Comparison of ENCODE assay signal across 8 cellular contexts in the genomic region with DNA sequence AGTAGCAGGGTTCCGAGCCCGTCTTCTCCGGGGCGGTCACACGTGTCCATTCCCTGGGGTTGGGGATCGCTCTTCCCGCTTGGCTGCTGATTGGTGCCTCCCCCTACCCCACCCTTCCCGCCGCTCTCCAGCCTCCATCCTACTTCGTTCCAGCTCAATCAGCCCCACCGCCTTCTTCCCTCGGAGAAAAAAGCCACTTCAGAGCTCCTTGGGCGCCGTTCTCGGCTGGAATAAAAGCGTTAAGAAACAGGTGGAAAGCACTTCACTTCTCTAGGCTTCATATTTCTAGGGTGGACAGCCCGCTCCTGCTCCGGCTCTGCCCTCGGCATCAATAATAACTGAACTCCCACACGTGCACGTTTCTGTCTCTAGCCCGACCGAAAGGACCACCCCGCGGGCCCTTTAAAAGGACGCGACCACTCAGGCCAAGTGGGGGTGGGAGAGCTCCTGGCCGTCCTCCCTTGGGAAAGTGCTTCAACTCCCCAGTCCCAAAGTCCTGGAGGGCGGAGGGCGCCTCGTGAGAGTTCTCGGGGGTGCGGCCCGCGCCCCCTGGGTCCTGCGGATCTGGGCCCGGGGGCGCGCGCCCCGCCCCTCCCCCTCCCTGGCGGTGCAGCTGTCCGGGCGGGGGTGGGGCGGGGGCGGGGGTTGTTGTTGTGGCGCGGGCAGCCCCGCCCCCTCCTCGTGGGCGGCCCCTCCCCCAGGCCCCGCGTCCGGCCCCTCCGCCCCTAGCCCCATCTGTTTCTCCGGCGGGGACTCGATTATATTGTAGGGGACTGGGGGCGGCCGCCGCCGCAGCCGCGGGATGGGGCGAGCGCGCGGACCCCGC. TPM values are rescaled to one million over a fixed set of nuclear protein-coding genes. Genes with fewer than 3 reads are reported as not detected.
DNase-seq lines count a peak whose midpoint lies in the region; ATAC-seq and TF ChIP-seq lines count a peak whose summit lies in the region.

A gene (plus strand): TSS at position 734 of the 826 bp plus-strand sequence. CDS start 324 bp downstream, outside the sequence.

- H3K27me3 ChIP-seq in DND-41 (ENCODE audit: insufficient read depth, low read length, poor library complexity), result peaks cover 31% of the 10 kb centered on the region

- peak within 1 kb of the TSS; percentile 78 for H3K4me2 ChIP-seq in DND-41 (ENCODE audit: insufficient read depth, low read length)

- H3K4me3 ChIP-seq in DND-41 (ENCODE audit: low read depth in 1 of 2, low read length in 2 of 2), result peak within 1 kb of the TSS; percentile 9 to 58; a peak in 3 of 4 replicates

- peak; percentile 49 for DNase-seq in DND-41
- DNase-seq in NCI-H128 (lab: John Stamatoyannopoulos, UW; ENCODE audit: unreplicated experiment), result peak; percentile 36
- peak; percentile 53 for DNase-seq in activated CD8-positive, alpha-beta memory T cell treated with anti-CD3 and anti-CD28 coated beads, Interleukin-2, amount 50 U/mL, for 48 hours
- DNase-seq in Right ventricle myocardium superior, result peak; percentile 69
- peak in 51 of 56 donors; percentile 39 to 86 (median 73) for DNase-seq in nucleus accumbens (lab: John Stamatoyannopoulos, UW)
- DNase-seq in HCEC 1CT, result no peak

- H2AFZ ChIP-seq in DND-41 (ENCODE audit: low read depth, low read length), result peak within 1 kb of the TSS; percentile 75

- no peaks in the 10 kb centered on the region for H3K36me3 ChIP-seq in DND-41 (ENCODE audit: insufficient read depth, low read length)

- ATAC-seq in DND-41 (ENCODE audit: insufficient read depth, low read depth), result peak; percentile 64
- ATAC-seq in Right ventricle myocardium superior (ENCODE audit: poor library complexity), result peak; percentile 81
- no peak for ATAC-seq in HG03175 (IDR thresholded peaks at IDR 0.05; ENCODE audit: unreplicated experiment)
- no peak for ATAC-seq in HG02938 (IDR thresholded peaks at IDR 0.05; ENCODE audit: unreplicated experiment)

- peaks cover 19% of the 10 kb centered on the region for H3K4me1 ChIP-seq in DND-41 (ENCODE audit: insufficient read depth, low read length)

- H3K9me3 ChIP-seq in DND-41 (ENCODE audit: insufficient read depth, low read length, severe bottlenecking), result no peaks in the 10 kb centered on the region

- no peaks in the 10 kb centered on the region for H4K20me1 ChIP-seq in DND-41 (ENCODE audit: insufficient read depth, low read length)

- H3K27ac ChIP-seq in DND-41 (ENCODE audit: low read length), result 0 out of 2 replicates have a peak within 1 kb of the TSS, but pooled peaks have one; percentile 10

- H3K79me2 ChIP-seq in DND-41 (ENCODE audit: insufficient read depth, low read length), result no peaks in the 10 kb centered on the region

- peak within 1 kb of the TSS; percentile 48 for H3K9ac ChIP-seq in DND-41 (ENCODE audit: low read depth, low read length)

- intact Hi-C loops in Right ventricle myocardium superior (cut with DNase I), result loop anchor here (5.0 to 10.0 kb wide), 2 partner anchors 114 to 133 kb away; no protein-coding TSS in a partner anchor

- TF ChIP-seq CTCF in DND-41 (IDR thresholded peaks at IDR 0.05; ENCODE audit: borderline replicate concordance, extremely low read depth, low read length, poor library complexity, severe bottlenecking), result no peak

RNA-seq across cellular contexts. Expression of the gene that starts here (rescaled TPM):
- total RNA-seq in Right ventricle myocardium superior, result 5.5 TPM

Comparison
In these comparisons a context has a peak if more than half of its experiments do, and no peak if none do; other contexts are left out.
1. ATAC-seq: peak in DND-41 (single experiment) and Right ventricle myocardium superior (single experiment); none in HG03175 (single experiment) and HG02938 (single experiment).